In the genomic region with DNA sequence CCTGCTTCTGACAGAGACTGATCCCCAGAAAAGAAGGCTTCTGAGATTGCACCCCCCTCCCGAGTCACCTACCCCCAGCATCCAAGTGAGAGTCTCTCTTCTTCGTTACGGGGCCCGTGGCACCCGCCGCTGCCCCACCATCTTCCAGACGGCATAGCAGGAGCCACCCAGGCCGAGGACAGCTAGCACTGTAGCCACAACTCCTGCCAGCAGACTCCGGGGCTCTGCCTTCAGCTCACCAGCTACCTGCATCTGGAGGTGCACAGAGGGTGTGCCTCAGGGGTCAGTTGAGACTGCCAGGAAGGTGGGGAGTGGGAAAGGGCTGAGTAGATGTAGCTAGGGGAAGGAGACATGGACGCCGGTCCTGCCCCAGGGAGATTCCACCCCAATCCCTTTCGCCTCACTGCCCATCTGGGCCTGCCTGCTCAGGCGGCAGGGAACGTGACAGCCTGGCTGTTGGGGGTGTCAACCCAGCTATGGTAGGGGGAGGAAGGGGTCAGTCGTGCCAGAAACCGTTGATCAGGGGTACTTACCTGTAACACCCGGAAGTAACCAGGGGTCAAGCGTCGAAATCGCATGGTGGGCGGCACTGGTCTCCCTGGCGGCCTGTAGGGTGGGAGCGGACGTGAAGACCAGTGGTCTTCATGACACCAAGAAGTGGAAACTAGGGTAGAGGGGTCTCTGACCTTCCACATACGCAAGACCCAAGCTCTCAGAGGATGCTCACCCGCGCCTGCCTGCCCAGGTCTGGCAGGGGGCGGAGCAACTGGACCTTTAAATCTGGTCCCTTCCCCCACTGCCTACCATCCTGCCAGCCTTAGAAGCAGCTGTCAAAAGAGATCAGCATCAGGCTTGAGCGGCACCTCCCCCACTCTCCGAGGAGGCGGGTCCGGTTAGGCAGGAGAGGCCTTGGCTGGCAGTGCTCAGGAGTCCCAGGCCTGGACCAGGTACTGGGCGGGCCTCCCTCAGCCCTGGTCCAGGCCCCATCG, we compare ENCODE assay signal across 9 cellular contexts. TPM values are rescaled to one million over a fixed set of nuclear protein-coding genes. Genes with fewer than 3 reads are reported as not detected.
A peak's percentile ranks its signal among the peaks of the same experiment; 100 is the strongest.
DNase-seq lines count a peak whose midpoint lies in the region; ATAC-seq and TF ChIP-seq lines count a peak whose summit lies in the region.
"Had no signal": no experiment of that assay in that cellular context is flagged by ENCODE, and none has a peak within 500 bp of the region (broad histone marks: within the 10 kb centered on the region; RNA-seq: fewer than 3 reads in every experiment).

A gene (minus strand): TSS at position 749 of the 989 bp plus-strand sequence. CDS start 171 bp downstream, at position 578.

- no peak within 1 kb of the TSS for H3K27ac ChIP-seq in DOHH2 (ENCODE audit: low read depth, low read length)
- H3K27ac ChIP-seq in aorta (ENCODE audit: low read depth in 1 of 2, low read length in 2 of 2): no peak within 1 kb of the TSS

- H3K4me1 Mint-ChIP-seq in osteocyte (ENCODE audit: unreplicated experiment): peaks cover 6% of the 10 kb centered on the region

- H3K36me3 ChIP-seq in DOHH2 (ENCODE audit: control insufficient read depth, low read length) (peaks cover 22% of the 10 kb centered on the region), aorta (ENCODE audit: control insufficient read depth in 1 of 2, insufficient read depth in 2 of 2, low read length in 1 of 2) (no peaks in the 10 kb centered on the region)

- H3K4me3 ChIP-seq in DOHH2 (ENCODE audit: low read length) (peak within 1 kb of the TSS; percentile 93), aorta (ENCODE audit: low read length in 2 of 2) (no peak within 1 kb of the TSS)

- no peaks in the 10 kb centered on the region for H3K9me3 Mint-ChIP-seq in osteocyte (ENCODE audit: unreplicated experiment)

- peaks cover 3% of the 10 kb centered on the region; the same call in 1 of the 2 replicates for H3F3A ChIP-seq in DOHH2 (ENCODE audit: control insufficient read depth, insufficient read depth)

- H3K9me2 ChIP-seq in DOHH2 (replicated peaks; ENCODE audit: control insufficient read depth, low read length): no peaks in the 10 kb centered on the region

- ATAC-seq in GM21367 (IDR thresholded peaks at IDR 0.05; ENCODE audit: unreplicated experiment) (no peak), aorta (ENCODE audit: low FRiP score) (no peak)

- H3K4me3 Mint-ChIP-seq in osteocyte (ENCODE audit: unreplicated experiment): peak within 1 kb of the TSS; percentile 88

- H3K36me3 Mint-ChIP-seq in osteocyte (ENCODE audit: unreplicated experiment): no peaks in the 10 kb centered on the region

- peak within 1 kb of the TSS; percentile 89 for H3K4me2 ChIP-seq in DOHH2 (ENCODE audit: low read length)

- no peaks in the 10 kb centered on the region for H4K20me1 ChIP-seq in DOHH2 (ENCODE audit: control insufficient read depth, insufficient read depth, low read depth, low read length)

- peak; percentile 33 for DNase-seq in NCI-H82 treated with DMSO at 0.1 percent for 48 hours (lab: John Stamatoyannopoulos, UW; ENCODE audit: unreplicated experiment)
- peak; percentile 65 for DNase-seq in ecto neural progenitor cell (ENCODE audit: low spot score)
- DNase-seq in osteocyte (ENCODE audit: extremely low spot score, unreplicated experiment): no peak
- no peak for DNase-seq in aorta
- DNase-seq in cerebellum (ENCODE audit: low spot score): no peak
- no peak for DNase-seq in germinal center (ENCODE audit: low spot score)
- DNase-seq: NCI-H2171 had no signal

- intact Hi-C loops in aorta (cut with DNase I): loop anchor here in 1 of 2 donors (2.0 kb wide), 1 partner anchor 59 kb away; no protein-coding TSS in a partner anchor

- no peaks in the 10 kb centered on the region for H3K9me3 ChIP-seq in DOHH2 (ENCODE audit: control insufficient read depth, insufficient read depth, low read length)
- no peaks in the 10 kb centered on the region for H3K9me3 ChIP-seq in aorta (ENCODE audit: control insufficient read depth, low read length)

- WGBS in aorta, 2 donors: 94% methylated on average over 34 of the region's 34 CpGs

- peaks cover 14% of the 10 kb centered on the region for H3K4me1 ChIP-seq in DOHH2 (ENCODE audit: control insufficient read depth, low read length)
- no peaks in the 10 kb centered on the region for H3K4me1 ChIP-seq in aorta (ENCODE audit: control insufficient read depth in 1 of 2, insufficient read depth in 2 of 2, low read length in 2 of 2)

- TF ChIP-seq CTCF in DOHH2 (IDR thresholded peaks at IDR 0.05; ENCODE audit: low read depth, low read length, poor library complexity, severe bottlenecking) (no peak), osteocyte (IDR thresholded peaks at IDR 0.05) (no peak)

- H3K27me3 ChIP-seq in DOHH2 (ENCODE audit: control insufficient read depth, low read length): no peaks in the 10 kb centered on the region
- no peaks in the 10 kb centered on the region for H3K27me3 ChIP-seq in aorta (ENCODE audit: control insufficient read depth in 1 of 2, insufficient read depth in 2 of 2, low read length in 1 of 2)

- H3K27ac Mint-ChIP-seq in osteocyte (ENCODE audit: unreplicated experiment): no peak within 1 kb of the TSS

- no peaks in the 10 kb centered on the region for H3K27me3 Mint-ChIP-seq in osteocyte (ENCODE audit: unreplicated experiment)

- peaks cover 20% of the 10 kb centered on the region for H3K79me2 ChIP-seq in DOHH2 (ENCODE audit: control insufficient read depth, low read length)

RNA-seq across cellular contexts. Expression of the gene that starts here (rescaled TPM):
- not detected in 2 replicates for total RNA-seq in osteocyte
- not detected for total RNA-seq in aorta
- under 1 TPM in 1 of 2 donors, not detected in 1; 0.20 TPM for polyA plus RNA-seq in aorta
- 1.5 TPM for total RNA-seq in cerebellum

Comparison
In these comparisons a context has a peak if more than half of its experiments do, and no peak if none do; other contexts are left out.
1. DNase-seq: peak in NCI-H82 treated with DMSO at 0.1 percent for 48 hours (single experiment) and ecto neural progenitor cell (single experiment); none in osteocyte (single experiment), aorta (0 of 2), cerebellum (single experiment) and germinal center (single experiment).